In the genomic region with DNA sequence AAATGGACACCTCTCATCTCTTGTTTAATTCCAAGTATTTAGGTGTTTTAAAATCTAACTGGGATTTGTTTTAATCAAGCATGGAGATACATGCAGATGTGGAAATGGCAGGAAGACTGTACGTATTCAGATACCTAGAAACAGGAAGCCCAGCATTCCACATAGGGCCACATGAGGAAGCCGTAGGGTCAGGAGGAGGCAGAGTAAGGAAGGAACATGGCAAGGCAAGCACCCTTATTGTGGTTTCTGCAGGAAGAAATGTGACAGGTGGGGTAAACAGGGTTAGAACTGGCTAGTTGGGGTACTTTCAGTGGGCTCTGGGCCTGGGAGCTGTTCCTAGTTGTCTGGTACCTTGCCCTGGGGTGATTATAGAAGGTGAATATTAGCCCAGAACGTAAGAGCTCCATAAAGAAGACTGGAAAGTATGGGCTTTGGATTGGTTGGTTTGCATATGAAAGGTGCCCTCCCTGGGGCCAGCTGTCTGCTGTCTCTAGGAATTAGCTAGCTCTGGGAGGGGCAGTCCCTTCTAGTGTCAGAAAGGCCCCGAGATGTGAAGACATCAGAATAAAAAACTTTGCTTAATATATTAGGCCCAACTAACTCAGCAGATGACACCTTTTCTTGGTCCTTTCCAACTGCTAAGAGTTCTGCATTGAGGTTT, we compare ENCODE assay signal across 32 cellular contexts.
"Had no signal": no experiment of that assay in that cellular context is flagged by ENCODE, and none has a peak within 500 bp of the region (broad histone marks: within the 10 kb centered on the region; RNA-seq: fewer than 3 reads in every experiment).

No MANE protein-coding gene starts in this region.

- H3K9me3 ChIP-seq: breast epithelium, heart left ventricle, left lung, lower lobe of right lung, mucosa of descending colon, ovary, prostate gland, sigmoid colon, thyroid gland, upper lobe of right lung had no signal

- H3K4me3 ChIP-seq: breast epithelium, heart left ventricle, left lung, lower lobe of right lung, mucosa of descending colon, ovary, prostate gland, sigmoid colon, thyroid gland, upper lobe of right lung had no signal

- ATAC-seq: activated CD8-positive, alpha-beta T cell treated with anti-CD3 and anti-CD28 coated beads for 36 hours; activated naive CD8-positive, alpha-beta T cell treated with anti-CD3 and anti-CD28 coated beads, Interleukin-2, amount 50 U/mL, for 24 hours; activated T-cell treated with anti-CD3 and anti-CD28 coated beads, Interleukin-2, amount 50 U/mL, for 4 hours; activated T-helper 17 cell treated with anti-CD3 and anti-CD28 coated beads, Interleukin-2, amount 50 U/mL, for 72 hours; esophagus mucosa; heart left ventricle; left lung; lower lobe of right lung; mucosa of descending colon; natural killer cell treated with Interleukin-12 subunit alpha and Interleukin-12 subunit beta and Interleukin-15 and Interleukin-18, amount 100 ng/mL, for 72 hours; stimulated activated effector memory CD8-positive, alpha-beta T cell treated with anti-CD3 and anti-CD28 coated beads, Interleukin-12 subunit alpha, Interleukin-12 subunit beta, amount 100 ng/mL, for 72 hours; stimulated activated naive CD8-positive, alpha-beta T cell treated with anti-CD3 and anti-CD28 coated beads, Interleukin-15, amount 100 ng/mL, for 72 hours; upper lobe of right lung had no signal

- H3K27ac ChIP-seq: breast epithelium, heart left ventricle, left lung, lower lobe of right lung, ovary, prostate gland, sigmoid colon, thyroid gland, upper lobe of right lung had no signal

- H3K36me3 ChIP-seq: breast epithelium, heart left ventricle, left lung, lower lobe of right lung, ovary, prostate gland, sigmoid colon, thyroid gland, upper lobe of right lung had no signal

- H3K27me3 ChIP-seq: breast epithelium, left lung, ovary, sigmoid colon, thyroid gland, upper lobe of right lung had no signal

- DNase-seq: activated CD4-positive, alpha-beta T cell treated with anti-CD3 and anti-CD28 coated beads for 1 hour; activated CD4-positive, alpha-beta T cell treated with anti-CD3 and anti-CD28 coated beads, Interleukin-2, amount 10 ng/mL, durations not matched to agents 7 days and 5 days; activated CD8-positive, alpha-beta T cell treated with anti-CD3 and anti-CD28 coated beads for 36 hours; activated gamma-delta T cell treated with Interleukin-2 at 50 U/mL for 16 hours; activated naive CD8-positive, alpha-beta T cell treated with anti-CD3 and anti-CD28 coated beads, Interleukin-2, amount 50 U/mL, for 24 hours; activated T-cell treated with anti-CD3 and anti-CD28 coated beads, Interleukin-2, amount 50 U/mL, for 4 hours; amygdala; central memory CD4-positive, alpha-beta T cell; foreskin fibroblast; heart left ventricle; hypothalamus; left lung; lower lobe of right lung; mucosa of descending colon; ovary; retina; sigmoid colon; small intestine; stimulated activated CD4-positive, alpha-beta T cell treated with anti-CD3 and anti-CD28 coated beads, Interleukin-4, amount 100 ng/mL, for 24 hours; stimulated activated naive CD8-positive, alpha-beta T cell treated with anti-CD3 and anti-CD28 coated beads, Interleukin-15, amount 100 ng/mL, for 72 hours; substantia nigra; T-helper 9 cell; thyroid gland; upper lobe of right lung had no signal

- H3K4me1 ChIP-seq: breast epithelium, heart left ventricle, left lung, lower lobe of right lung, prostate gland, sigmoid colon, thyroid gland, upper lobe of right lung had no signal

- FAIRE-seq: islet of Langerhans, small intestine, TTC549 had no signal
